Comparison of ENCODE assay signal across 12 cellular contexts in genomic region chrX:153828308-153828707, GRCh38. TPM values are rescaled to one million over a fixed set of nuclear protein-coding genes. Genes with fewer than 3 reads are reported as not detected.
DNase-seq lines count a peak whose midpoint lies in the region; ATAC-seq and TF ChIP-seq lines count a peak whose summit lies in the region.
"Had no signal": no experiment of that assay in that cellular context is flagged by ENCODE, and none has a peak within 500 bp of the region (broad histone marks: within the 10 kb centered on the region; RNA-seq: fewer than 3 reads in every experiment).

No MANE protein-coding gene starts in this region.

- no peaks in the 10 kb centered on the region for H3K27me3 Mint-ChIP-seq in central memory CD8-positive, alpha-beta T cell
- H3K27me3 Mint-ChIP-seq in naive thymus-derived CD4-positive, alpha-beta T cell, result peaks cover 0 to 42% (median 0%) of the 10 kb centered on the region in 5 donors

- CTCF ChIA-PET in GM10248 (lab: Yijun Ruan, JAX), result no interaction called here
- CTCF ChIA-PET in naive thymus-derived CD4-positive, alpha-beta T cell (lab: Charles Lee), result no interaction called here

- POLR2A ChIA-PET in GM10248 (lab: Yijun Ruan, JAX), result no interaction called here
- POLR2A ChIA-PET in naive thymus-derived CD4-positive, alpha-beta T cell (lab: Charles Lee), result no interaction called here

- TF ChIP-seq CTCF in GM10248 (IDR thresholded peaks at IDR 0.05; ENCODE audit: control extremely low read depth, extremely low read depth, low read depth, missing control alignments) (no peak), spleen (IDR thresholded peaks at IDR 0.05 in 8 of 11, conservative IDR thresholded peaks at IDR 0.05 in 3 of 11) (no peak), mucosa of descending colon (IDR thresholded peaks at IDR 0.05) (no peak)

- H3K27ac ChIP-seq in spleen, result peak overlapping the region in 7 of 8 donors; percentile 14 to 59 (median 43)
- no peak overlapping the region for H3K27ac ChIP-seq in naive thymus-derived CD4-positive, alpha-beta T cell (ENCODE audit: low read depth, low read length)

- H3K4me3 ChIP-seq in spleen (peak overlapping the region in 4 of 8 donors; percentile 43 to 68 (median 48)), mucosa of descending colon (no peak overlapping the region)
- H3K4me3 ChIP-seq in naive thymus-derived CD4-positive, alpha-beta T cell (ENCODE audit: low read length), result no peak overlapping the region

- H3K36me3 ChIP-seq in spleen (no peaks in the 10 kb centered on the region), mucosa of descending colon (ENCODE audit: low read depth) (no peaks in the 10 kb centered on the region)
- H3K36me3 ChIP-seq in naive thymus-derived CD4-positive, alpha-beta T cell (ENCODE audit: control insufficient read depth in 2 of 3, insufficient read depth in 3 of 3, low read length in 3 of 3), result no peaks in the 10 kb centered on the region

- no peaks in the 10 kb centered on the region for H3K9me3 Mint-ChIP-seq in central memory CD8-positive, alpha-beta T cell
- H3K9me3 Mint-ChIP-seq in naive thymus-derived CD4-positive, alpha-beta T cell, result peaks cover 0 to 3% (median 0%) of the 10 kb centered on the region in 11 donors
- H3K9me3 Mint-ChIP-seq: activated CD4-positive, alpha-beta T cell treated with anti-CD3 and anti-CD28 coated beads, Interleukin-2, amount 10 ng/mL, durations not matched to agents 24 days and 14 days had no signal

- intact Hi-C loops in spleen (cut with DNase I; ENCODE audit: low total_unique reads) (loop anchor here (10.0 kb wide), 1 partner anchor 66 kb away; no protein-coding TSS in a partner anchor), mucosa of descending colon (cut with DNase I, micrococcal nuclease) (no loop called here)
- intact Hi-C loops in naive thymus-derived CD4-positive, alpha-beta T cell (cut with micrococcal nuclease), result no loop called here

- peaks cover 16% of the 10 kb centered on the region for H3K4me1 Mint-ChIP-seq in central memory CD8-positive, alpha-beta T cell
- H3K4me1 Mint-ChIP-seq in naive thymus-derived CD4-positive, alpha-beta T cell, result peaks cover 10 to 42% (median 24%) of the 10 kb centered on the region in 7 donors

- peak; percentile 15 for DNase-seq in GM10248 (ENCODE audit: extremely low spot score)
- no peak for DNase-seq in central memory CD8-positive, alpha-beta T cell (ENCODE audit: low spot score in 2 of 2)
- peak; percentile 15 for DNase-seq in left kidney (ENCODE audit: low read depth, low spot score)
- peak; percentile 60 for DNase-seq in spleen
- no peak for DNase-seq in mucosa of descending colon
- no peak for DNase-seq in naive thymus-derived CD4-positive, alpha-beta T cell
- DNase-seq: activated CD4-positive, alpha-beta T cell treated with anti-CD3 and anti-CD28 coated beads, Interleukin-2, amount 10 ng/mL, durations not matched to agents 24 days and 14 days; NCI-H2227 treated with DMSO at 0.1 percent for 48 hours had no signal

- H3K4me3 Mint-ChIP-seq in central memory CD8-positive, alpha-beta T cell, result peak overlapping the region; percentile 27
- H3K4me3 Mint-ChIP-seq in naive thymus-derived CD4-positive, alpha-beta T cell, result peak overlapping the region in 3 of 10 donors; percentile 25 to 71 (median 46)
- H3K4me3 Mint-ChIP-seq: activated CD4-positive, alpha-beta T cell treated with anti-CD3 and anti-CD28 coated beads, Interleukin-2, amount 10 ng/mL, durations not matched to agents 24 days and 14 days had no signal

- WGBS in spleen, 5 donors, result 43 to 59% (median 50%) methylated on average over 5 to 17 of the region's 17 CpGs

- no peak for ATAC-seq in central memory CD8-positive, alpha-beta T cell (replicated peaks; ENCODE audit: extremely low read depth, poor library complexity, severe bottlenecking)
- ATAC-seq in mucosa of descending colon (no peak), GM21367 (IDR thresholded peaks at IDR 0.05; ENCODE audit: unreplicated experiment) (no peak), GM19324 (IDR thresholded peaks at IDR 0.05; ENCODE audit: low FRiP score, unreplicated experiment) (no peak)
- no peak for ATAC-seq in naive thymus-derived CD4-positive, alpha-beta T cell
- ATAC-seq: esophagus mucosa had no signal

- H3K9me3 ChIP-seq in spleen (peaks cover 0 to 5% (median 0%) of the 10 kb centered on the region in 8 donors), mucosa of descending colon (no peaks in the 10 kb centered on the region)
- H3K9me3 ChIP-seq in naive thymus-derived CD4-positive, alpha-beta T cell (ENCODE audit: control insufficient read depth in 2 of 3, low read length in 3 of 3), result no peaks in the 10 kb centered on the region

- H3K4me1 ChIP-seq in spleen (peaks cover 0 to 26% (median 11%) of the 10 kb centered on the region in 6 donors), mucosa of descending colon (ENCODE audit: low read depth) (no peaks in the 10 kb centered on the region)
- peaks cover 0 to 3% of the 10 kb centered on the region in 2 donors for H3K4me1 ChIP-seq in naive thymus-derived CD4-positive, alpha-beta T cell (ENCODE audit: control insufficient read depth in 2 of 2, insufficient read depth in 2 of 2, low read length in 2 of 2)

- peaks cover 3% of the 10 kb centered on the region for H3K36me3 Mint-ChIP-seq in central memory CD8-positive, alpha-beta T cell (ENCODE audit: insufficient read depth)
- H3K36me3 Mint-ChIP-seq in naive thymus-derived CD4-positive, alpha-beta T cell, result peaks cover 0 to 5% (median 0%) of the 10 kb centered on the region in 5 donors

- H3K27me3 ChIP-seq in spleen (replicated peaks in 1 of 7), result peaks cover 6 to 78% (median 31%) of the 10 kb centered on the region in 7 donors
- H3K27me3 ChIP-seq in naive thymus-derived CD4-positive, alpha-beta T cell (ENCODE audit: control insufficient read depth in 2 of 2, insufficient read depth in 2 of 2, low read length in 2 of 2), result no peaks in the 10 kb centered on the region

- H3K27ac Mint-ChIP-seq in central memory CD8-positive, alpha-beta T cell (ENCODE audit: low read depth), result no peak overlapping the region
- peak overlapping the region in 1 of 9 donors; percentile 53 for H3K27ac Mint-ChIP-seq in naive thymus-derived CD4-positive, alpha-beta T cell
- H3K27ac Mint-ChIP-seq: activated CD4-positive, alpha-beta T cell treated with anti-CD3 and anti-CD28 coated beads, Interleukin-2, amount 10 ng/mL, durations not matched to agents 24 days and 14 days had no signal

- no peak for TF ChIP-seq POLR2A in spleen (IDR thresholded peaks at IDR 0.05)

RNA-seq across cellular contexts. Expression of gene PDZD4, which starts 2.0 kb away (rescaled TPM):
- total RNA-seq in spleen (10 to 100 TPM in 5 of 7 donors, 1 to 10 TPM in 2; 6.4 to 15.4 (median 10.7) TPM), mucosa of descending colon (10 to 100 TPM in 1 of 3 donors, 1 to 10 TPM in 2; 1.5 to 24.2 (median 2.8) TPM)
- polyA plus RNA-seq in spleen, result 10 to 100 TPM in 1 of 3 donors, 1 to 10 TPM in 2; 3.7 to 21.8 (median 9.4) TPM
- 10 to 100 TPM in 2 of 5 experiments, under 1 TPM in 3; 0.32 to 29.0 (median 0.51) TPM for total RNA-seq in naive thymus-derived CD4-positive, alpha-beta T cell
- polyA plus RNA-seq in naive thymus-derived CD4-positive, alpha-beta T cell, result under 1 TPM; 0.07 to 0.53 TPM

RNA-seq across cellular contexts. Expression of gene SSR4, which starts 33.8 kb away (rescaled TPM):
- total RNA-seq in spleen, result 100 to 1,000 TPM; 144 to 307 (median 217) TPM
- 100 to 1,000 TPM; 357 to 488 (median 359) TPM for polyA plus RNA-seq in spleen
- 100 to 1,000 TPM; 129 to 297 (median 174) TPM for total RNA-seq in mucosa of descending colon
- 100 to 1,000 TPM; 156 to 299 (median 168) TPM for total RNA-seq in naive thymus-derived CD4-positive, alpha-beta T cell
- 100 to 1,000 TPM; 400 to 496 TPM for polyA plus RNA-seq in naive thymus-derived CD4-positive, alpha-beta T cell

RNA-seq across cellular contexts. Expression of gene IDH3G, which starts 34.1 kb away (rescaled TPM):
- 10 to 100 TPM; 51.8 to 92.7 (median 68.7) TPM for total RNA-seq in spleen
- polyA plus RNA-seq in spleen, result 10 to 100 TPM; 32.7 to 47.0 (median 41.3) TPM
- 10 to 100 TPM; 57.8 to 89.9 (median 79.3) TPM for total RNA-seq in mucosa of descending colon
- 10 to 100 TPM; 44.1 to 73.1 (median 57.0) TPM for total RNA-seq in naive thymus-derived CD4-positive, alpha-beta T cell
- 100 to 1,000 TPM in 1 of 2 donors, 10 to 100 TPM in 1; 89.2 to 125 TPM for polyA plus RNA-seq in naive thymus-derived CD4-positive, alpha-beta T cell

RNA-seq across cellular contexts. Expression of gene SRPK3, which starts 47.5 kb away (rescaled TPM):
- total RNA-seq in spleen, result not detected
- under 1 TPM; 0.03 to 0.26 (median 0.07) TPM for polyA plus RNA-seq in spleen
- total RNA-seq in mucosa of descending colon, result 1 to 10 TPM in 2 of 3 donors, under 1 TPM in 1; 0.55 to 4.6 (median 1.0) TPM
- total RNA-seq in naive thymus-derived CD4-positive, alpha-beta T cell, result not detected
- not detected for polyA plus RNA-seq in naive thymus-derived CD4-positive, alpha-beta T cell
- total RNA-seq: activated CD4-positive, alpha-beta T cell treated with anti-CD3 and anti-CD28 coated beads, Interleukin-2, amount 10 ng/mL, durations not matched to agents 24 days and 14 days; T-helper 1 cell treated with Interleukin-12 subunit alpha and Interleukin-12 subunit beta and Interleukin-4 antibody, amounts not matched to agents 30 ng/mL and 1 ng/mL, for 36 hours had no signal

RNA-seq across cellular contexts. Expression of gene L1CAM, which starts 57.7 kb away (rescaled TPM):
- total RNA-seq in spleen (1 to 10 TPM; 1.2 to 5.1 (median 2.2) TPM), mucosa of descending colon (10 to 100 TPM in 1 of 3 donors, 1 to 10 TPM in 2; 3.0 to 66.9 (median 7.0) TPM)
- 1 to 10 TPM; 1.6 to 3.4 (median 3.2) TPM for polyA plus RNA-seq in spleen
- total RNA-seq in naive thymus-derived CD4-positive, alpha-beta T cell, result 1 to 10 TPM in 3 of 5 experiments, under 1 TPM in 1, not detected in 1; 0.81 to 9.2 (median 1.3) TPM
- polyA plus RNA-seq in naive thymus-derived CD4-positive, alpha-beta T cell, result under 1 TPM in 1 of 2 donors, not detected in 1; 0.16 TPM

Comparison
In these comparisons a context has a peak if more than half of its experiments do, and no peak if none do; other contexts are left out.
1. DNase-seq: peak in GM10248 (single experiment), left kidney (single experiment) and spleen (single experiment); none in central memory CD8-positive, alpha-beta T cell (0 of 2), mucosa of descending colon (0 of 3) and naive thymus-derived CD4-positive, alpha-beta T cell (0 of 9).